Comparison of ENCODE assay signal across 1 cellular context in the genomic region with DNA sequence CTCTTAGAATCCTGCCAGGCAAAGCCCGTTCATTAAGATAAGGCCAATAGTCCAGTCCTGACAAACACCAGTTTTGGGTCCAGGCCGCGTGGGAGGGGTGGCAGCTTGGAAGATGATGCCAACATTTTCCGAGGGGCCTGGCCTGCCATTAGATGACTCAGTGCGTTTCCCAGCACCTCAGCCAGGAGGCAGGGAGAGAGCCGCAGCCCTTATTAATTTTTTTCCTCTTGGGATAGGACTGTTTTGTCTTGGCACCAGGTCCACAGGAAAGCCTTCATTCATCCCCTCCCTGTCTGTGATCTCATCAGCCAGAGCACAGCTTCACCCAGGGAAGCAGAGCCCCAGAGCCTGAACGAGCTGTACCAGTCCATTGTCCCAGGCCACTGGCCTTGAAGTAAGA.
TF ChIP-seq lines count a peak whose summit lies in the region.

No MANE protein-coding gene starts in this region.

TF ChIP-seq in H1, 55 proteins besides CTCF, POLR2A, EP300 and RAD21:
- TF ChIP-seq NANOG (IDR thresholded peaks at IDR 0.05; ENCODE audit: insufficient read depth, low read depth, low read length, poor library complexity, severe bottlenecking), result no peak
- no peak for TF ChIP-seq ASH2L (IDR thresholded peaks at IDR 0.05; ENCODE audit: low read length)
- no peak for TF ChIP-seq FOSL1 (IDR thresholded peaks at IDR 0.05; ENCODE audit: insufficient read depth, low read depth, low read length)
- TF ChIP-seq USF2 (IDR thresholded peaks at IDR 0.05; ENCODE audit: low read length), result no peak
- TF ChIP-seq TAF1 (IDR thresholded peaks at IDR 0.05; ENCODE audit: low read depth, low read length), result no peak
